ENCODE assay signal across 7 cellular contexts in genomic region chr1:215567491-215568286, GRCh38. TPM values are rescaled to one million over a fixed set of nuclear protein-coding genes. Genes with fewer than 3 reads are reported as not detected.
DNase-seq lines count a peak whose midpoint lies in the region; ATAC-seq, FAIRE-seq and TF ChIP-seq lines count a peak whose summit lies in the region.

No MANE protein-coding gene starts in this region.

- DNase-seq in GM13976 (ENCODE audit: low spot score) (peak; percentile 79), MV-4-11 (lab: John Stamatoyannopoulos, UW) (peak; percentile 21), breast epithelium (ENCODE audit: low spot score in 2 of 2) (peak in 1 of 2 donors; percentile 40), iris pigment epithelial cell (ENCODE audit: low read depth) (peak; percentile 49), small intestine (peak; percentile 83)

- no peaks in the 10 kb centered on the region for H3K79me2 ChIP-seq in SU-DHL-6 (ENCODE audit: insufficient read depth, low read length)

- H3K4me1 ChIP-seq in breast epithelium (peaks cover 0 to 3% of the 10 kb centered on the region in 2 donors), small intestine (ENCODE audit: control insufficient read depth in 2 of 2, insufficient read depth in 1 of 2, low read depth in 1 of 2, low read length in 1 of 2) (peaks cover 0 to 3% of the 10 kb centered on the region in 2 donors)

- TF ChIP-seq CTCF in GM13976 (IDR thresholded peaks at IDR 0.05; ENCODE audit: borderline replicate concordance, control extremely low read depth, extremely low read depth, insufficient read depth, missing control alignments) = no peak
- TF ChIP-seq CTCF in SU-DHL-6 (IDR thresholded peaks at IDR 0.05; ENCODE audit: insufficient read depth, low read length, poor library complexity, severe bottlenecking) = no peak
- no peak for TF ChIP-seq CTCF in breast epithelium (IDR thresholded peaks at IDR 0.05)

- no peaks in the 10 kb centered on the region for H3K9me3 ChIP-seq in SU-DHL-6 (ENCODE audit: insufficient read depth, low read length)
- H3K9me3 ChIP-seq in breast epithelium = no peaks in the 10 kb centered on the region
- H3K9me3 ChIP-seq in small intestine (ENCODE audit: control insufficient read depth, low read depth) = no peaks in the 10 kb centered on the region

- H3K4me2 ChIP-seq in SU-DHL-6 (ENCODE audit: low read depth, low read length, poor library complexity, severe bottlenecking) = peak overlapping the region; percentile 29

- 0 to 2% (median 1%) methylated on average over 41 to 63 of the region's 63 CpGs for WGBS in small intestine, 3 donors

- ATAC-seq in HG02588 (IDR thresholded peaks at IDR 0.05; ENCODE audit: unreplicated experiment) = peak; percentile 68

- no peak overlapping the region for H2AFZ ChIP-seq in SU-DHL-6 (ENCODE audit: low read depth, low read length, severe bottlenecking)

- H4K20me1 ChIP-seq in SU-DHL-6 (ENCODE audit: low read depth, low read length) = no peaks in the 10 kb centered on the region

- peak overlapping the region; percentile 19; the same call in 1 of the 2 replicates for H3K9ac ChIP-seq in SU-DHL-6 (ENCODE audit: low read length)

- H3K9me2 ChIP-seq in SU-DHL-6 (replicated peaks; ENCODE audit: insufficient read depth, low read length) = no peaks in the 10 kb centered on the region

- intact Hi-C loops in breast epithelium (cut with DNase I; ENCODE audit: low total_unique reads) = no loop called here

- H3K4me3 ChIP-seq in SU-DHL-6 (ENCODE audit: insufficient read depth, low read length, poor library complexity, severe bottlenecking) (peak overlapping the region; percentile 33), breast epithelium (peak overlapping the region; percentile 70 to 96 (median 75)), small intestine (ENCODE audit: low read depth in 1 of 2, low read length in 2 of 2) (peak overlapping the region; percentile 63 to 95)

- H3K36me3 ChIP-seq in SU-DHL-6 (ENCODE audit: low read length) = no peaks in the 10 kb centered on the region
- H3K36me3 ChIP-seq in breast epithelium = no peaks in the 10 kb centered on the region
- H3K36me3 ChIP-seq in small intestine (ENCODE audit: control insufficient read depth in 2 of 2, insufficient read depth in 2 of 2, low read length in 2 of 2) = no peaks in the 10 kb centered on the region

- H3K27me3 ChIP-seq in SU-DHL-6 (ENCODE audit: low read length) (no peaks in the 10 kb centered on the region), breast epithelium (no peaks in the 10 kb centered on the region), small intestine (ENCODE audit: control insufficient read depth in 2 of 2, insufficient read depth in 2 of 2, low read length in 2 of 2) (no peaks in the 10 kb centered on the region)

- no peak for TF ChIP-seq POLR2A in breast epithelium (IDR thresholded peaks at IDR 0.05)

- H3F3A ChIP-seq in SU-DHL-6 (ENCODE audit: insufficient read depth) = no peaks in the 10 kb centered on the region

- in situ Hi-C loops in GM13976 (cut with MboI; ENCODE audit: low sequenced_read_pairs, unreplicated experiment) = no loop called here

- no peak overlapping the region for H3K27ac ChIP-seq in SU-DHL-6 (ENCODE audit: low read depth, low read length)
- H3K27ac ChIP-seq in breast epithelium = peak overlapping the region; percentile 94 to 98
- peak overlapping the region; percentile 84 to 93 for H3K27ac ChIP-seq in small intestine (ENCODE audit: low read depth in 1 of 2, low read length in 1 of 2)

- FAIRE-seq in small intestine (lab: Jason Lieb, UNC) = no peak

RNA-seq across cellular contexts. Expression of gene KCTD3, which starts 0.6 kb away (rescaled TPM):
- total RNA-seq in breast epithelium = 10 to 100 TPM; 60.8 to 100.0 (median 87.8) TPM
- 100 to 1,000 TPM in 1 of 3 donors, 10 to 100 TPM in 2; 40.0 to 128 (median 50.3) TPM for polyA plus RNA-seq in small intestine
